Comparison of ENCODE assay signal across 13 cellular contexts in the genomic region with DNA sequence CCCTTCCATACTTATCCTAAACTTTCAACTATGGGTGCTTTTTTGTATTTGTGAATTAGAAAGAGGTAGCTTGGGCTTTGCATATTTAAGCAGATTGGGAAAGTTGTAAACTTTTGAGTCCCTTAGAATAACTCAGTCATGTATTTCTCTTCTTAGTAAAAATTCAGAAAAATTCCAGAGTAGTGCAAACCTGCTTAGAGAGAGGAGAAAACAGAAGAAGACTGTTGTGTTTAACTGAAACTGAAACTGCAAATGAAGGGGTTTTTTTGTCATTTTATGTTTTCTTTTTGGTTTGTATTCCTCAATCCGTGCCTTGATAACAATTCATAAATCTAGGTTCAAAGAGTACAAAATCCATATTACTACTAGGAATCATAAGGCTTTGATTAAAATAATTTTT. TPM values are rescaled to one million over a fixed set of nuclear protein-coding genes. Genes with fewer than 3 reads are reported as not detected.
DNase-seq lines count a peak whose midpoint lies in the region; ATAC-seq and TF ChIP-seq lines count a peak whose summit lies in the region.
"Had no signal": no experiment of that assay in that cellular context is flagged by ENCODE, and none has a peak within 500 bp of the region (broad histone marks: within the 10 kb centered on the region; RNA-seq: fewer than 3 reads in every experiment).

No MANE protein-coding gene starts in this region.

- H3K27me3 Mint-ChIP-seq in activated CD4-positive, alpha-beta T cell treated with anti-CD3 and anti-CD28 coated beads for 36 hours: no peaks in the 10 kb centered on the region
- H3K27me3 Mint-ChIP-seq in naive thymus-derived CD8-positive, alpha-beta T cell: no peaks in the 10 kb centered on the region

- no peaks in the 10 kb centered on the region for H3K9me3 ChIP-seq in psoas muscle
- no peaks in the 10 kb centered on the region for H3K9me3 ChIP-seq in lower lobe of right lung
- H3K9me3 ChIP-seq: MG63 had no signal

- H3K27me3 ChIP-seq in KMS-11 (ENCODE audit: insufficient read depth, low read depth) (no peaks in the 10 kb centered on the region), psoas muscle (ENCODE audit: insufficient read depth in 3 of 3, low read length in 2 of 3) (no peaks in the 10 kb centered on the region), lower lobe of right lung (ENCODE audit: low read depth) (no peaks in the 10 kb centered on the region)
- H3K27me3 ChIP-seq: MG63 had no signal

- H3K4me3 ChIP-seq in KMS-11 (IDR thresholded peaks at IDR 0.05; ENCODE audit: insufficient read depth, low read depth, low read length) (peak overlapping the region; percentile 75), psoas muscle (no peak overlapping the region), lower lobe of right lung (no peak overlapping the region)
- H3K4me3 ChIP-seq: MG63, PC-9 had no signal

- no peaks in the 10 kb centered on the region for H4K20me1 ChIP-seq in KMS-11 (ENCODE audit: insufficient read depth)

- peak; percentile 40 for ATAC-seq in activated CD4-positive, alpha-beta T cell treated with anti-CD3 and anti-CD28 coated beads for 36 hours
- peak; percentile 71 for ATAC-seq in GM21529 (IDR thresholded peaks at IDR 0.05; ENCODE audit: unreplicated experiment)
- ATAC-seq in naive thymus-derived CD8-positive, alpha-beta T cell: no peak
- no peak for ATAC-seq in psoas muscle
- no peak for ATAC-seq in lower lobe of right lung

- H3K4me1 Mint-ChIP-seq in activated CD4-positive, alpha-beta T cell treated with anti-CD3 and anti-CD28 coated beads for 36 hours: peaks cover 37% of the 10 kb centered on the region
- H3K4me1 Mint-ChIP-seq in naive thymus-derived CD8-positive, alpha-beta T cell: peaks cover 8 to 20% (median 15%) of the 10 kb centered on the region in 4 donors

- H3K9ac ChIP-seq in KMS-11: peak overlapping the region; percentile 22; the same call in 1 of the 2 replicates

- H3K27ac ChIP-seq in KMS-11 (peak overlapping the region; percentile 49), psoas muscle (no peak overlapping the region), lower lobe of right lung (no peak overlapping the region)
- H3K27ac ChIP-seq: PC-9 had no signal

- TF ChIP-seq CTCF in KMS-11 (conservative IDR thresholded peaks at IDR 0.05; ENCODE audit: low read depth, low read length): no peak
- no peak for TF ChIP-seq CTCF in psoas muscle (IDR thresholded peaks at IDR 0.05)
- TF ChIP-seq CTCF in lower lobe of right lung (IDR thresholded peaks at IDR 0.05): no peak

- H3K36me3 ChIP-seq in KMS-11 (ENCODE audit: insufficient read depth) (no peaks in the 10 kb centered on the region), psoas muscle (ENCODE audit: insufficient read depth in 1 of 2, low read depth in 1 of 2) (no peaks in the 10 kb centered on the region), lower lobe of right lung (no peaks in the 10 kb centered on the region)
- H3K36me3 ChIP-seq: MG63 had no signal

- POLR2A ChIA-PET in activated CD4-positive, alpha-beta T cell treated with anti-CD3 and anti-CD28 coated beads for 36 hours (lab: Charles Lee): interaction anchor here (0.7 kb wide), 1 partner anchor 18 kb away, joined by 3 read pairs; no protein-coding TSS in a partner anchor
- POLR2A ChIA-PET in naive thymus-derived CD8-positive, alpha-beta T cell (lab: Charles Lee): no interaction called here

- no peak for DNase-seq in activated CD4-positive, alpha-beta T cell treated with anti-CD3 and anti-CD28 coated beads for 36 hours
- DNase-seq in activated CD4-positive, alpha-beta T cell treated with anti-CD3 and anti-CD28 coated beads, Interleukin-2, amount 50 U/mL, for 4 hours: no peak
- no peak for DNase-seq in naive thymus-derived CD8-positive, alpha-beta T cell
- DNase-seq in psoas muscle (no peak), lower lobe of right lung (no peak), NCI-H1930 (lab: John Stamatoyannopoulos, UW) (no peak)
- DNase-seq: activated CD4-positive, alpha-beta T cell treated with anti-CD3 and anti-CD28 coated beads for 4 hours; caudate nucleus; MG63; PC-9 had no signal

- peak overlapping the region; percentile 39 for H2AFZ ChIP-seq in KMS-11 (ENCODE audit: low read depth)
- H2AFZ ChIP-seq: PC-9 had no signal

- 38 to 74% (median 54%) methylated on average over 1 of the region's 1 CpG for WGBS in psoas muscle, 3 donors

- intact Hi-C loops in activated CD4-positive, alpha-beta T cell treated with anti-CD3 and anti-CD28 coated beads for 36 hours (cut with DNase I, micrococcal nuclease): no loop called here
- intact Hi-C loops in psoas muscle (cut with DNase I) (no loop called here), lower lobe of right lung (cut with DNase I) (no loop called here)

- H3K36me3 Mint-ChIP-seq in activated CD4-positive, alpha-beta T cell treated with anti-CD3 and anti-CD28 coated beads for 36 hours (ENCODE audit: low read depth): peaks cover 42% of the 10 kb centered on the region
- H3K36me3 Mint-ChIP-seq in naive thymus-derived CD8-positive, alpha-beta T cell: peaks cover 0 to 3% (median 0%) of the 10 kb centered on the region in 3 donors

- H3K4me1 ChIP-seq in KMS-11 (ENCODE audit: low read depth, poor library complexity, severe bottlenecking) (peaks cover 39% of the 10 kb centered on the region), psoas muscle (no peaks in the 10 kb centered on the region), lower lobe of right lung (peaks cover 4% of the 10 kb centered on the region)

- H3K4me2 ChIP-seq in KMS-11: peak overlapping the region; percentile 69
- H3K4me2 ChIP-seq: PC-9 had no signal

- CTCF ChIA-PET in activated CD4-positive, alpha-beta T cell treated with anti-CD3 and anti-CD28 coated beads for 36 hours (lab: Charles Lee): interaction anchor here (0.6 to 2.0 kb wide), 7 partner anchors 9 to 373 kb away, joined by 3 to 5 read pairs (median 4); no protein-coding TSS in a partner anchor

- H3K27ac Mint-ChIP-seq in activated CD4-positive, alpha-beta T cell treated with anti-CD3 and anti-CD28 coated beads for 36 hours: peak overlapping the region; percentile 78
- H3K27ac Mint-ChIP-seq in naive thymus-derived CD8-positive, alpha-beta T cell: peak overlapping the region in 8 of 10 donors; percentile 4 to 73 (median 46)

- H3K9me3 Mint-ChIP-seq in activated CD4-positive, alpha-beta T cell treated with anti-CD3 and anti-CD28 coated beads for 36 hours (ENCODE audit: low read depth): no peaks in the 10 kb centered on the region
- H3K9me3 Mint-ChIP-seq in naive thymus-derived CD8-positive, alpha-beta T cell: no peaks in the 10 kb centered on the region

- H3K4me3 Mint-ChIP-seq in activated CD4-positive, alpha-beta T cell treated with anti-CD3 and anti-CD28 coated beads for 36 hours: peak overlapping the region; percentile 15
- peak overlapping the region in 6 of 10 donors; percentile 20 to 50 (median 32) for H3K4me3 Mint-ChIP-seq in naive thymus-derived CD8-positive, alpha-beta T cell

- H3K79me2 ChIP-seq in KMS-11 (ENCODE audit: insufficient read depth, low read depth): no peaks in the 10 kb centered on the region

RNA-seq across cellular contexts. Expression of gene CD200, which starts 31.3 kb away (rescaled TPM):
- 10 to 100 TPM; 30.2 to 42.3 TPM for total RNA-seq in activated CD4-positive, alpha-beta T cell treated with anti-CD3 and anti-CD28 coated beads for 36 hours
- total RNA-seq in naive thymus-derived CD8-positive, alpha-beta T cell: 1 to 10 TPM; 1.7 to 1.8 TPM
- polyA plus RNA-seq in naive thymus-derived CD8-positive, alpha-beta T cell: 1 to 10 TPM in 1 of 3 donors, under 1 TPM in 2; 0.76 to 1.1 (median 0.79) TPM
- total RNA-seq in psoas muscle: 1 to 10 TPM in 2 of 4 donors, under 1 TPM in 2; 0.59 to 1.5 (median 0.90) TPM
- under 1 TPM; 0.67 to 0.75 (median 0.68) TPM for polyA plus RNA-seq in psoas muscle
- total RNA-seq in lower lobe of right lung: 4.4 TPM
- total RNA-seq: A172 had no signal

Comparison
In these comparisons a context has a peak if more than half of its experiments do, and no peak if none do; other contexts are left out.
1. ATAC-seq: peak in activated CD4-positive, alpha-beta T cell treated with anti-CD3 and anti-CD28 coated beads for 36 hours (single experiment) and GM21529 (single experiment); none in naive thymus-derived CD8-positive, alpha-beta T cell (0 of 2), psoas muscle (0 of 4) and lower lobe of right lung (0 of 2).